ENCODE assay signal across 25 cellular contexts in genomic region chr7:45349102-45349501, GRCh38.
"Had no signal": no experiment of that assay in that cellular context is flagged by ENCODE, and none has a peak within 500 bp of the region (broad histone marks: within the 10 kb centered on the region; RNA-seq: fewer than 3 reads in every experiment).

No MANE protein-coding gene starts in this region.

- H3K4me3 Mint-ChIP-seq: activated CD8-positive, alpha-beta memory T cell treated with anti-CD3 and anti-CD28 coated beads, Interleukin-2, amount 10 ng/mL, durations not matched to agents 7 days and 5 days; activated CD8-positive, alpha-beta T cell treated with anti-CD3 and anti-CD28 coated beads, Interleukin-2, amount 10 ng/mL, durations not matched to agents 7 days and 5 days; activated naive CD8-positive, alpha-beta T cell treated with anti-CD3 and anti-CD28 coated beads, Interleukin-2, amount 50 U/mL, for 24 hours; activated T-cell treated with anti-CD3 and anti-CD28 coated beads, Interleukin-2, amount 50 U/mL, for 24 hours; activated T-helper 1 cell treated with anti-CD3 and anti-CD28 coated beads, Interleukin-12 subunit alpha, Interleukin-12 subunit beta, Interleukin-2, Interleukin-4 antibody, amounts not matched to agents 30 ng/mL and 10 ng/mL and 1 ng/mL, durations not matched to agents 14 hours and 24 hours and 36 hours; T-helper 1 cell treated with Interleukin-12 subunit alpha and Interleukin-12 subunit beta and Interleukin-4 antibody, amounts not matched to agents 30 μg/mL and 1 μg/mL, for 36 hours had no signal

- H3K27ac Mint-ChIP-seq: activated CD8-positive, alpha-beta memory T cell treated with anti-CD3 and anti-CD28 coated beads, Interleukin-2, amount 10 ng/mL, durations not matched to agents 7 days and 5 days; activated CD8-positive, alpha-beta T cell treated with anti-CD3 and anti-CD28 coated beads, Interleukin-2, amount 10 ng/mL, durations not matched to agents 7 days and 5 days; activated naive CD4-positive, alpha-beta T cell treated with anti-CD3 and anti-CD28 coated beads, Interleukin-2, amount 50 U/mL, for 72 hours; activated naive CD8-positive, alpha-beta T cell treated with anti-CD3 and anti-CD28 coated beads, Interleukin-2, amount 50 U/mL, for 24 hours; activated T-cell treated with anti-CD3 and anti-CD28 coated beads, Interleukin-2, amount 50 U/mL, for 24 hours; activated T-helper 1 cell treated with anti-CD3 and anti-CD28 coated beads, Interleukin-12 subunit alpha, Interleukin-12 subunit beta, Interleukin-2, Interleukin-4 antibody, amounts not matched to agents 30 ng/mL and 10 ng/mL and 1 ng/mL, durations not matched to agents 14 hours and 24 hours and 36 hours; T-helper 1 cell treated with Interleukin-12 subunit alpha and Interleukin-12 subunit beta and Interleukin-4 antibody, amounts not matched to agents 30 μg/mL and 1 μg/mL, for 36 hours had no signal

- FAIRE-seq: bronchial epithelial cell, RCC 7860 had no signal

- H3K36me3 Mint-ChIP-seq: activated CD8-positive, alpha-beta memory T cell treated with anti-CD3 and anti-CD28 coated beads, Interleukin-2, amount 10 ng/mL, durations not matched to agents 7 days and 5 days; activated naive CD4-positive, alpha-beta T cell treated with anti-CD3 and anti-CD28 coated beads, Interleukin-2, amount 50 U/mL, for 72 hours had no signal

- H3K4me1 ChIP-seq: ascending aorta, body of pancreas had no signal

- H3K27ac ChIP-seq: ascending aorta, body of pancreas had no signal

- H3K4me1 Mint-ChIP-seq: activated CD8-positive, alpha-beta memory T cell treated with anti-CD3 and anti-CD28 coated beads, Interleukin-2, amount 10 ng/mL, durations not matched to agents 7 days and 5 days; activated naive CD8-positive, alpha-beta T cell treated with anti-CD3 and anti-CD28 coated beads, Interleukin-2, amount 50 U/mL, for 24 hours had no signal

- H3K9me3 ChIP-seq: ascending aorta, body of pancreas had no signal

- H3K27me3 ChIP-seq: ascending aorta, body of pancreas had no signal

- H3K36me3 ChIP-seq: ascending aorta had no signal

- ATAC-seq: activated CD4-positive, CD25-positive, alpha-beta regulatory T cell treated with anti-CD3 and anti-CD28 coated beads, Interleukin-2, amount 50 U/mL, for 24 hours; activated CD8-positive, alpha-beta memory T cell treated with anti-CD3 and anti-CD28 coated beads, Interleukin-2, amount 10 ng/mL, durations not matched to agents 7 days and 5 days; activated CD8-positive, alpha-beta T cell treated with anti-CD3 and anti-CD28 coated beads, Interleukin-2, amount 10 ng/mL, durations not matched to agents 7 days and 5 days; activated naive CD4-positive, alpha-beta T cell treated with anti-CD3 and anti-CD28 coated beads, Interleukin-2, amount 50 U/mL, for 72 hours; activated naive CD8-positive, alpha-beta T cell treated with anti-CD3 and anti-CD28 coated beads, Interleukin-2, amount 50 U/mL, for 24 hours; body of pancreas had no signal

- DNase-seq: activated CD4-positive, alpha-beta T cell treated with anti-CD3 and anti-CD28 coated beads for 4 hours; activated CD8-positive, alpha-beta memory T cell treated with anti-CD3 and anti-CD28 coated beads, Interleukin-2, amount 10 ng/mL, durations not matched to agents 7 days and 5 days; activated CD8-positive, alpha-beta T cell treated with anti-CD3 and anti-CD28 coated beads, Interleukin-2, amount 10 ng/mL, durations not matched to agents 7 days and 5 days; activated effector memory CD4-positive, alpha-beta T cell treated with Interleukin-2 at 50 U/mL for 16 hours; activated naive CD4-positive, alpha-beta T cell treated with Interleukin-2 at 50 U/mL for 16 hours; activated naive CD8-positive, alpha-beta T cell treated with anti-CD3 and anti-CD28 coated beads, Interleukin-2, amount 50 U/mL, for 24 hours; activated T-cell treated with anti-CD3 and anti-CD28 coated beads, Interleukin-2, amount 50 U/mL, for 24 hours; amniotic stem cell; body of pancreas; central memory CD4-positive, alpha-beta T cell; MM.1S; NCI-H1105; NCI-H146; NCI-H187 treated with DMSO at 0.1 percent for 48 hours; NCI-H2081 treated with DMSO at 0.1 percent for 48 hours; NCI-H446; NCI-H524; SHP77 treated with DMSO at 0.1 percent for 48 hours had no signal

- H3K9me3 Mint-ChIP-seq: activated naive CD4-positive, alpha-beta T cell treated with anti-CD3 and anti-CD28 coated beads, Interleukin-2, amount 50 U/mL, for 72 hours; activated naive CD8-positive, alpha-beta T cell treated with anti-CD3 and anti-CD28 coated beads, Interleukin-2, amount 50 U/mL, for 24 hours; activated T-cell treated with anti-CD3 and anti-CD28 coated beads, Interleukin-2, amount 50 U/mL, for 24 hours; activated T-helper 1 cell treated with anti-CD3 and anti-CD28 coated beads, Interleukin-12 subunit alpha, Interleukin-12 subunit beta, Interleukin-2, Interleukin-4 antibody, amounts not matched to agents 30 ng/mL and 10 ng/mL and 1 ng/mL, durations not matched to agents 14 hours and 24 hours and 36 hours; T-helper 1 cell treated with Interleukin-12 subunit alpha and Interleukin-12 subunit beta and Interleukin-4 antibody, amounts not matched to agents 30 μg/mL and 1 μg/mL, for 36 hours had no signal

- H3K4me3 ChIP-seq: ascending aorta, body of pancreas had no signal
